Comparison of ENCODE assay signal across 17 cellular contexts in the genomic region with DNA sequence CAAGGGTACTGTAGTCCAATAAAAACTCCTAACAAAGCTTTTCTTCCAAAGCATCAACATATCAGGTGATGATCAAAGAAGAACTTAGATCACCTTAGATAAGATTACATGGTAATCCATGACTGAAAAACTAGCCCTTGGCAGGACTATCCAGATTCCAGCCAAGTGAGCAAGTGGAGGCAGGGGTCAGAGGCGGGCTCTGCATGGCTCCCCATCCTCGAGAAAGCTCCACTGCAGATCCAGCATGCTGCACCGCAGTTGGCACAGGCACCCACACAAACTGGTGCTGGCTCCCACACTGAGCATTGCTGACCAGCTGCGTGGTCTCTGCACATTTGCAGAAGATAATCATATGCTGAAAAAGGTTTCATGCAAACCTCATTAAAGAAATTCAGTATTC. TPM values are rescaled to one million over a fixed set of nuclear protein-coding genes. Genes with fewer than 3 reads are reported as not detected.
DNase-seq lines count a peak whose midpoint lies in the region; ATAC-seq and TF ChIP-seq lines count a peak whose summit lies in the region.
"Had no signal": no experiment of that assay in that cellular context is flagged by ENCODE, and none has a peak within 500 bp of the region (broad histone marks: within the 10 kb centered on the region; RNA-seq: fewer than 3 reads in every experiment).

No MANE protein-coding gene starts in this region.

- intact Hi-C loops in upper lobe of right lung (cut with DNase I) = no loop called here

- TF ChIP-seq CTCF in HFFc6 (IDR thresholded peaks at IDR 0.05) (no peak), nephron progenitor cell (IDR thresholded peaks at IDR 0.05) (no peak), GM10266 (IDR thresholded peaks at IDR 0.05; ENCODE audit: control insufficient read depth, insufficient read depth, low read depth, missing control alignments) (no peak), upper lobe of right lung (IDR thresholded peaks at IDR 0.05) (no peak)

- H3K27me3 ChIP-seq in upper lobe of right lung = no peaks in the 10 kb centered on the region
- H3K27me3 ChIP-seq: upper lobe of left lung had no signal

- H3K36me3 ChIP-seq in upper lobe of right lung = no peaks in the 10 kb centered on the region
- H3K36me3 ChIP-seq: upper lobe of left lung had no signal

- ATAC-seq in upper lobe of right lung (no peak), HG03457 (IDR thresholded peaks at IDR 0.05; ENCODE audit: unreplicated experiment) (no peak)
- ATAC-seq: activated CD4-positive, CD25-positive, alpha-beta regulatory T cell treated with anti-CD3 and anti-CD28 coated beads, Interleukin-2, amount 50 U/mL, for 24 hours had no signal

- peak overlapping the region; percentile 61; the same call in 1 of the 2 replicates for H3K4me3 Mint-ChIP-seq in HFFc6
- no peak overlapping the region for H3K4me3 Mint-ChIP-seq in nephron progenitor cell
- H3K4me3 Mint-ChIP-seq: activated naive CD8-positive, alpha-beta T cell; central memory CD8-positive, alpha-beta T cell; immature natural killer cell; T-helper 1 cell treated with Interleukin-12 subunit alpha and Interleukin-12 subunit beta and Interleukin-4 antibody, amounts not matched to agents 30 μg/mL and 1 μg/mL, for 36 hours had no signal

- DNase-seq in HFFc6 (no peak), nephron progenitor cell (no peak), superior temporal gyrus (ENCODE audit: extremely low spot score) (peak; percentile 63), GM10266 (ENCODE audit: extremely low spot score) (no peak), upper lobe of right lung (no peak)
- DNase-seq: H7, immature natural killer cell, NCI-H2107, upper lobe of left lung had no signal

- H3K4me1 Mint-ChIP-seq in HFFc6 (ENCODE audit: low read depth) (peaks cover 63% of the 10 kb centered on the region), nephron progenitor cell (peaks cover 67% of the 10 kb centered on the region)

- no peaks in the 10 kb centered on the region for H3K9me3 ChIP-seq in upper lobe of right lung
- H3K9me3 ChIP-seq: upper lobe of left lung had no signal

- peaks cover 4% of the 10 kb centered on the region for H3K27me3 Mint-ChIP-seq in HFFc6 (ENCODE audit: insufficient read depth)
- H3K27me3 Mint-ChIP-seq in nephron progenitor cell (ENCODE audit: low read depth, poor library complexity) = no peaks in the 10 kb centered on the region
- H3K27me3 Mint-ChIP-seq: activated naive CD8-positive, alpha-beta T cell; central memory CD8-positive, alpha-beta T cell had no signal

- H3K9me3 Mint-ChIP-seq in HFFc6 = no peaks in the 10 kb centered on the region
- H3K9me3 Mint-ChIP-seq in nephron progenitor cell = no peaks in the 10 kb centered on the region
- H3K9me3 Mint-ChIP-seq: central memory CD8-positive, alpha-beta T cell; immature natural killer cell; T-helper 1 cell treated with Interleukin-12 subunit alpha and Interleukin-12 subunit beta and Interleukin-4 antibody, amounts not matched to agents 30 μg/mL and 1 μg/mL, for 36 hours had no signal

- H3K4me1 ChIP-seq in upper lobe of right lung = peaks cover 90% of the 10 kb centered on the region

- H3K36me3 Mint-ChIP-seq in HFFc6 (ENCODE audit: low read depth) (peaks cover 10% of the 10 kb centered on the region; the same call in 1 of the 2 replicates), nephron progenitor cell (ENCODE audit: low read depth) (peaks cover 14% of the 10 kb centered on the region)
- H3K36me3 Mint-ChIP-seq: activated naive CD8-positive, alpha-beta T cell had no signal

- no peak overlapping the region for H3K4me3 ChIP-seq in upper lobe of right lung
- H3K4me3 ChIP-seq: upper lobe of left lung had no signal

- H3K27ac ChIP-seq in cingulate gyrus (ENCODE audit: low read depth, low read length) (peak overlapping the region; percentile 83), upper lobe of right lung (no peak overlapping the region)
- H3K27ac ChIP-seq: C4-2B, RWPE1, upper lobe of left lung had no signal

- H3K27ac Mint-ChIP-seq in HFFc6 (peak overlapping the region; percentile 83), nephron progenitor cell (peak overlapping the region; percentile 52)
- H3K27ac Mint-ChIP-seq: activated naive CD8-positive, alpha-beta T cell; T-helper 1 cell treated with Interleukin-12 subunit alpha and Interleukin-12 subunit beta and Interleukin-4 antibody, amounts not matched to agents 30 μg/mL and 1 μg/mL, for 36 hours had no signal

RNA-seq across cellular contexts. Expression of gene PSAP, which starts 10.1 kb away (rescaled TPM):
- 100 to 1,000 TPM; 375 to 549 (median 404) TPM for total RNA-seq in HFFc6 (2021; fragmentation: NEBNext Ultra II Directional; extraction: Animal tissue kit (Norgen Biotek cat#: 25700))
- total RNA-seq in upper lobe of right lung = 1,464 TPM
